ENCODE assay signal across 10 cellular contexts in genomic region chr15:75200391-75200764, GRCh38. TPM values are rescaled to one million over a fixed set of nuclear protein-coding genes. Genes with fewer than 3 reads are reported as not detected.
A peak's percentile ranks its signal among the peaks of the same experiment; 100 is the strongest.
DNase-seq lines count a peak whose midpoint lies in the region; ATAC-seq, FAIRE-seq and TF ChIP-seq lines count a peak whose summit lies in the region.
"Had no signal": no experiment of that assay in that cellular context is flagged by ENCODE, and none has a peak within 500 bp of the region (broad histone marks: within the 10 kb centered on the region; RNA-seq: fewer than 3 reads in every experiment).

No MANE protein-coding gene starts in this region.

- intact Hi-C loops in activated CD4-positive, alpha-beta T cell treated with anti-CD3 and anti-CD28 coated beads for 36 hours (cut with DNase I, micrococcal nuclease), result loop anchor here (2.0 to 10.0 kb wide), 11 partner anchors 108 to 1206 kb away; partner anchors contain the start of genes CSK (in 1 of the 2), FAM219B (in 1 of the 2), FBXO22 (in 1 of the 2) and IMP3 (in 1 of the 2)
- intact Hi-C loops in pancreas (cut with DNase I), result loop anchor here in 2 of 3 donors (5.0 to 10.0 kb wide), 3 partner anchors 158 to 246 kb away; partner anchors contain the start of gene RPP25 (in 1 of the 2)

- TF ChIP-seq CTCF in pancreas (IDR thresholded peaks at IDR 0.05), result no peak

- CTCF ChIA-PET in activated CD4-positive, alpha-beta T cell treated with anti-CD3 and anti-CD28 coated beads for 36 hours (lab: Charles Lee), result interaction anchor here (0.8 to 2.0 kb wide), 4 partner anchors 20 to 412 kb away, joined by 3 to 7 read pairs (median 5); no protein-coding TSS in a partner anchor

- DNase-seq in activated CD4-positive, alpha-beta T cell treated with anti-CD3 and anti-CD28 coated beads for 36 hours, result no peak
- no peak for DNase-seq in activated CD4-positive, alpha-beta T cell treated with anti-CD3 and anti-CD28 coated beads, Interleukin-2, amount 50 U/mL, for 48 hours
- no peak for DNase-seq in NT2/D1 (ENCODE audit: low read depth, low spot score)
- peak in 1 of 6 donors; percentile 51 for DNase-seq in pancreas
- DNase-seq in caudate nucleus (lab: John Stamatoyannopoulos, UW), result no peak
- DNase-seq: NCI-H446 had no signal

- H3K4me3 ChIP-seq in NT2/D1 (ENCODE audit: insufficient read length, low read depth) (peak overlapping the region; percentile 4), endocrine pancreas (ENCODE audit: control insufficient read depth, insufficient read depth, low read length) (no peak overlapping the region), pancreas (peak overlapping the region in 2 of 4 donors; percentile 90 to 99)

- H3K9me3 Mint-ChIP-seq in activated CD4-positive, alpha-beta T cell treated with anti-CD3 and anti-CD28 coated beads for 36 hours (ENCODE audit: low read depth), result no peaks in the 10 kb centered on the region

- FAIRE-seq in pancreas (lab: Jason Lieb, UNC), result no peak
- FAIRE-seq: endothelial cell of umbilical vein had no signal

- peak overlapping the region; percentile 86 for H3K4me3 Mint-ChIP-seq in activated CD4-positive, alpha-beta T cell treated with anti-CD3 and anti-CD28 coated beads for 36 hours

- H3K4me1 ChIP-seq in NT2/D1 (ENCODE audit: insufficient read depth, insufficient read length), result peaks cover 36% of the 10 kb centered on the region
- H3K4me1 ChIP-seq in endocrine pancreas (ENCODE audit: control insufficient read depth, insufficient read depth, low read length), result no peaks in the 10 kb centered on the region
- H3K4me1 ChIP-seq in pancreas, result peaks cover 5 to 18% (median 16%) of the 10 kb centered on the region in 3 donors

- peak overlapping the region; percentile 87 to 96 (median 92) for H3K27ac ChIP-seq in pancreas
- H3K27ac ChIP-seq in caudate nucleus (ENCODE audit: low read depth, low read length), result no peak overlapping the region

- 37 to 44% methylated on average over 11 of the region's 11 CpGs for WGBS in pancreas, 2 donors

- peak overlapping the region; percentile 74 for H3K9ac ChIP-seq in NT2/D1 (ENCODE audit: insufficient read length, low read depth)
- peak overlapping the region; percentile 58 for H3K9ac ChIP-seq in endocrine pancreas (ENCODE audit: control insufficient read depth, insufficient read depth, low read length)

- H3K9me3 ChIP-seq in NT2/D1 (ENCODE audit: insufficient read depth, low read length) (no peaks in the 10 kb centered on the region), endocrine pancreas (ENCODE audit: control insufficient read depth, low read length) (no peaks in the 10 kb centered on the region), pancreas (no peaks in the 10 kb centered on the region)

- no peaks in the 10 kb centered on the region for H3K27me3 Mint-ChIP-seq in activated CD4-positive, alpha-beta T cell treated with anti-CD3 and anti-CD28 coated beads for 36 hours

- POLR2A ChIA-PET in activated CD4-positive, alpha-beta T cell treated with anti-CD3 and anti-CD28 coated beads for 36 hours (lab: Charles Lee), result interaction anchor here (1.1 kb wide), 1 partner anchor 168 kb away, joined by 4 read pairs; the partner anchor contains the start of gene MAN2C1

- no peak overlapping the region for H3K27ac Mint-ChIP-seq in activated CD4-positive, alpha-beta T cell treated with anti-CD3 and anti-CD28 coated beads for 36 hours

- peaks cover 8% of the 10 kb centered on the region for H3K36me3 Mint-ChIP-seq in activated CD4-positive, alpha-beta T cell treated with anti-CD3 and anti-CD28 coated beads for 36 hours (ENCODE audit: low read depth)

- H3K36me3 ChIP-seq in NT2/D1 (ENCODE audit: insufficient read depth, insufficient read length, low read length) (peaks cover 8% of the 10 kb centered on the region), endocrine pancreas (ENCODE audit: control insufficient read depth, insufficient read depth, low read length) (no peaks in the 10 kb centered on the region), pancreas (no peaks in the 10 kb centered on the region)

- H3K4me1 Mint-ChIP-seq in activated CD4-positive, alpha-beta T cell treated with anti-CD3 and anti-CD28 coated beads for 36 hours, result peaks cover 34% of the 10 kb centered on the region

- no peak for ATAC-seq in activated CD4-positive, alpha-beta T cell treated with anti-CD3 and anti-CD28 coated beads for 36 hours
- ATAC-seq in pancreas, result no peak
- no peak for ATAC-seq in HG02678 (IDR thresholded peaks at IDR 0.05; ENCODE audit: unreplicated experiment)
- ATAC-seq in HG02840 (IDR thresholded peaks at IDR 0.05; ENCODE audit: low FRiP score, unreplicated experiment), result no peak

- H3K27me3 ChIP-seq in NT2/D1 (ENCODE audit: insufficient read depth, insufficient read length), result peaks cover 36% of the 10 kb centered on the region
- no peaks in the 10 kb centered on the region for H3K27me3 ChIP-seq in endocrine pancreas (ENCODE audit: control insufficient read depth, insufficient read depth, low read length)
- no peaks in the 10 kb centered on the region for H3K27me3 ChIP-seq in pancreas

RNA-seq across cellular contexts. Expression of gene C15orf39, which starts 1.3 kb away (rescaled TPM):
- 10 to 100 TPM; 18.6 to 25.1 TPM for total RNA-seq in activated CD4-positive, alpha-beta T cell treated with anti-CD3 and anti-CD28 coated beads for 36 hours
- total RNA-seq in pancreas, result 10 to 100 TPM in 4 of 6 donors, 1 to 10 TPM in 2; 8.2 to 27.4 (median 16.3) TPM
- polyA plus RNA-seq in pancreas, result 10 to 100 TPM in 1 of 2 donors, 1 to 10 TPM in 1; 7.9 to 11.1 TPM

RNA-seq across cellular contexts. Expression of gene GOLGA6C, which starts 57.8 kb away (rescaled TPM):
- not detected for total RNA-seq in activated CD4-positive, alpha-beta T cell treated with anti-CD3 and anti-CD28 coated beads for 36 hours
- not detected for total RNA-seq in pancreas
- polyA plus RNA-seq in pancreas, result not detected
- total RNA-seq: endothelial cell of umbilical vein had no signal
- polyA plus RNA-seq: endothelial cell of umbilical vein had no signal
